ENCODE assay signal across 14 cellular contexts in genomic region chr2:169046440-169047151, GRCh38. TPM values are rescaled to one million over a fixed set of nuclear protein-coding genes. Genes with fewer than 3 reads are reported as not detected.
"Had no signal": no experiment of that assay in that cellular context is flagged by ENCODE, and none has a peak within 500 bp of the region (broad histone marks: within the 10 kb centered on the region; RNA-seq: fewer than 3 reads in every experiment).

No MANE protein-coding gene starts in this region.

- H3K27ac ChIP-seq: brain microvascular endothelial cell, dorsolateral prefrontal cortex, heart right ventricle had no signal

- H3K4me3 ChIP-seq: dorsolateral prefrontal cortex, heart right ventricle, lung, smooth muscle cell had no signal

- H3K27me3 ChIP-seq: brain microvascular endothelial cell, dorsolateral prefrontal cortex, heart right ventricle had no signal

- H3K36me3 ChIP-seq: brain microvascular endothelial cell, heart right ventricle had no signal

- DNase-seq: activated CD4-positive, alpha-beta T cell treated with anti-CD3 and anti-CD28 coated beads for 1 hour; activated CD4-positive, alpha-beta T cell treated with anti-CD3 and anti-CD28 coated beads, Interleukin-2, amount 50 U/mL, for 48 hours; activated gamma-delta T cell; activated naive CD8-positive, alpha-beta T cell treated with anti-CD3 and anti-CD28 coated beads for 36 hours; activated T-cell treated with anti-CD3 and anti-CD28 coated beads, Interleukin-2, amount 50 U/mL, for 48 hours; brain microvascular endothelial cell; dorsolateral prefrontal cortex; heart right ventricle; kidney glomerular epithelial cell; right cardiac atrium; SW 1271 had no signal

RNA-seq across cellular contexts. Expression of gene ABCB11, which starts 15.5 kb away (rescaled TPM):
- total RNA-seq: activated naive CD8-positive, alpha-beta T cell treated with anti-CD3 and anti-CD28 coated beads for 36 hours had no signal

RNA-seq across cellular contexts. Expression of gene DHRS9, which starts 22.8 kb away (rescaled TPM):
- total RNA-seq: activated naive CD8-positive, alpha-beta T cell treated with anti-CD3 and anti-CD28 coated beads for 36 hours; natural killer cell treated with Interleukin-12 subunit alpha and Interleukin-12 subunit beta and Interleukin-15 and Interleukin-18, amount 100 ng/mL, for 72 hours had no signal
